Comparison of ENCODE assay signal across 8 cellular contexts in the genomic region with DNA sequence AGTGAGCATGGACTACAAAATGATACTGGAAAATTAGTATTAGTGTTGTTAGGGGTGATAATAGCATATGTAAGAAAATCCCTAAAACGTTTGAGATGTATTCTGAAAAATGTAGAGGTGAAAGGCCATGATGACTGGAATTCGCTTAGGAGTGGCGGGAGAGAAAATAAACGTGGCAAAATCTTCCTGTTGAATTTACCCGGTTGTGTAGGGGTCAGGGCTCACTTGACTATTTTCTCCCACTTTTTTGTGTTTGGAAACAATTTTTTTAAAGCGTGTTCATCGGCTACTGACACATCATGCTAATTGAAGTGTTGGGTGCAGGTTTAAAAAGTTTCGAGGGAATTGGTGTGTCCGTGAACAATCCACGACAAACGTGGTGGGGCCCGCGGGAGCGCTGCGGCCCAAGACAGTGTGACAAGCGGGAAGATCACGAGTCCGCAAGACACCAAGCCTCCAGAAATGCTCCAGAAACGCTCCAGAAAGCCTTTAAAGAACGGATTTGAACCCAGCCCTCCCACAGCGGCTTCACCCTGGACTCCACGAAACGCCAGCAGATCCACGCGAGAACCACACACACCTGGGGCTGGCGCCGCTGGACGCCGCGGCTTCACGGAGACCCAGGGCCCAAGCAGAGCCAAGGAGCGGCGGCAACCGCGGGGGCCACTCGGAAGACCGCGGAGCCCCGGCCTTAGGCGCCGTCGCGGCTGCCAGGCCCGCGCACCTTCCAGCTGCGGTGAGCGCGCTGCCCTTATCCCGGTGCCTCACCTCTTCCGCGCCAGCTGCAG. TPM values are rescaled to one million over a fixed set of nuclear protein-coding genes. Genes with fewer than 3 reads are reported as not detected.
A peak's percentile ranks its signal among the peaks of the same experiment; 100 is the strongest.
DNase-seq lines count a peak whose midpoint lies in the region; ATAC-seq, FAIRE-seq and TF ChIP-seq lines count a peak whose summit lies in the region.

No MANE protein-coding gene starts in this region.

- H3K4me3 ChIP-seq in AG10803 (ENCODE audit: low read length) (peak overlapping the region; percentile 92), LNCaP clone FGC (ENCODE audit: low read depth, low read length) (peak overlapping the region; percentile 85), K562 (peak overlapping the region; percentile 82), kidney epithelial cell (ENCODE audit: low read depth, low read length) (peak overlapping the region; percentile 61)

- peak overlapping the region; percentile 93 for H3K27ac ChIP-seq in K562 (ENCODE audit: extremely low read depth, low read depth, low read length)

- no peak for TF ChIP-seq EP300 in K562 (IDR thresholded peaks at IDR 0.05; ENCODE audit: low read length)

- H3K27me3 ChIP-seq in K562 (ENCODE audit: control insufficient read depth in 2 of 2, insufficient read depth in 2 of 2, low read length in 2 of 2): no peaks in the 10 kb centered on the region
- H3K27me3 ChIP-seq in kidney epithelial cell (ENCODE audit: control insufficient read depth, insufficient read depth, low read length): no peaks in the 10 kb centered on the region

- TSS peak; percentile 49 for BruUV-seq in K562 (replicated peaks; lab: Mats Ljungman, UMichigan)

- no peaks in the 10 kb centered on the region for H3K9me3 ChIP-seq in K562 (replicated peaks; ENCODE audit: control insufficient read depth, insufficient read depth, low read depth, low read length)

- POLR2A ChIA-PET in K562 (lab: Yijun Ruan, JAX): interaction anchor here (0.6 to 2.6 kb wide), 17 partner anchors 9 to 482 kb away, joined by 3 to 19 read pairs (median 4); a partner anchor contains a TSS

- CTCF ChIA-PET in K562 (lab: Yijun Ruan, JAX; ENCODE audit: low intra/inter-chr PET ratio): no interaction called here

- intact Hi-C loops in K562 (cut with micrococcal nuclease): loop anchor here (5.0 to 10.0 kb wide), 3 partner anchors 132 to 260 kb away; a partner anchor contains a TSS

- H3K9ac ChIP-seq in K562 (ENCODE audit: insufficient read depth in 1 of 2, low read depth in 2 of 2, low read length in 2 of 2): peak overlapping the region; percentile 95 to 100

- no peaks in the 10 kb centered on the region for H3K9me1 ChIP-seq in K562 (ENCODE audit: control insufficient read depth, insufficient read depth, low read length)

- H3K4me1 ChIP-seq in K562 (replicated peaks in 1 of 2; ENCODE audit: control insufficient read depth in 2 of 2, insufficient read depth in 2 of 2, low read length in 2 of 2): peaks cover 8 to 11% of the 10 kb centered on the region in 2 experiments; a peak in 4 of 5 replicates

- DNase-seq in AG10803 (ENCODE audit: low read depth): peak; percentile 23
- no peak for DNase-seq in LNCaP clone FGC (ENCODE audit: low read depth)
- peak in 2 of 4 experiments; percentile 21 to 56 for DNase-seq in K562 (ENCODE audit: extremely low read depth in 1 of 4, low spot score in 3 of 4)
- DNase-seq in kidney epithelial cell (ENCODE audit: low read depth): no peak
- no peak for DNase-seq in stimulated activated naive CD8-positive, alpha-beta T cell treated with anti-CD3 and anti-CD28 coated beads, Interleukin-15, Interleukin-2, amounts not matched to agents 100 U/mL and 50 U/mL, for 24 hours
- DNase-seq in GM19238 (ENCODE audit: insufficient read length, low spot score): no peak
- DNase-seq in foreskin melanocyte: no peak

- ATAC-seq in GM19023 (IDR thresholded peaks at IDR 0.05; ENCODE audit: unreplicated experiment): peak; percentile 38
- peak; percentile 45 for ATAC-seq in K562
- ATAC-seq in stimulated activated naive CD8-positive, alpha-beta T cell treated with anti-CD3 and anti-CD28 coated beads, Interleukin-15, Interleukin-2, amounts not matched to agents 100 U/mL and 50 U/mL, for 24 hours: peak; percentile 58

- peak overlapping the region; percentile 90 for H2AFZ ChIP-seq in K562 (ENCODE audit: low read depth, low read length)

- H3K4me2 ChIP-seq in K562 (ENCODE audit: insufficient read depth, low read length): peak overlapping the region; percentile 92

- no peak for TF ChIP-seq CTCF in AG10803 (conservative IDR thresholded peaks at IDR 0.05; ENCODE audit: low read length)
- no peak for TF ChIP-seq CTCF in LNCaP clone FGC (IDR thresholded peaks at IDR 0.05; ENCODE audit: control insufficient read depth, extremely low read depth, insufficient read depth)
- TF ChIP-seq CTCF in K562 (IDR thresholded peaks at IDR 0.05 in 2 of 3, conservative IDR thresholded peaks at IDR 0.05 in 1 of 3; ENCODE audit: insufficient read depth in 2 of 3, low read depth in 1 of 3, low read length in 3 of 3): no peak
- TF ChIP-seq CTCF in kidney epithelial cell (IDR thresholded peaks at IDR 0.05; ENCODE audit: insufficient read depth, low read length, poor library complexity, severe bottlenecking): no peak

- TF ChIP-seq RAD21 in K562 (CRISPR knock-in tag; conservative IDR thresholded peaks at IDR 0.05 in 1 of 2, IDR thresholded peaks at IDR 0.05 in 1 of 2): no peak

- WGBS in K562 (ENCODE audit: insufficient coverage, low coverage, missing lambda C conversion rate): under 1% methylated on average over 43 of the region's 51 CpGs

- peaks cover 68% of the 10 kb centered on the region for H3K79me2 ChIP-seq in K562 (ENCODE audit: control insufficient read depth, insufficient read depth, low read length)

- H4K20me1 ChIP-seq in K562 (replicated peaks; ENCODE audit: control insufficient read depth, insufficient read depth, low read length): no peaks in the 10 kb centered on the region; the same call in 1 of the 2 replicates

- H3K36me3 ChIP-seq in K562 (ENCODE audit: control insufficient read depth, insufficient read depth, low read length) (peaks cover 40% of the 10 kb centered on the region), kidney epithelial cell (ENCODE audit: control insufficient read depth, insufficient read depth, low read length) (no peaks in the 10 kb centered on the region)

- FAIRE-seq in K562 (lab: Jason Lieb, UNC): peak; percentile 40

- no peak for TF ChIP-seq POLR2A in K562 (conservative IDR thresholded peaks at IDR 0.05)

- in situ Hi-C loops in K562 (cut with MboI): no loop called here

TF ChIP-seq in K562, 482 proteins besides CTCF, POLR2A, EP300 and RAD21 (continues in another document):
- TF ChIP-seq FOXK1 (CRISPR knock-in tag; IDR thresholded peaks at IDR 0.05; ENCODE audit: borderline replicate concordance): 0 out of 2 replicates have a peak, but pooled peaks have one; percentile 57
- TF ChIP-seq, protein P1, sequence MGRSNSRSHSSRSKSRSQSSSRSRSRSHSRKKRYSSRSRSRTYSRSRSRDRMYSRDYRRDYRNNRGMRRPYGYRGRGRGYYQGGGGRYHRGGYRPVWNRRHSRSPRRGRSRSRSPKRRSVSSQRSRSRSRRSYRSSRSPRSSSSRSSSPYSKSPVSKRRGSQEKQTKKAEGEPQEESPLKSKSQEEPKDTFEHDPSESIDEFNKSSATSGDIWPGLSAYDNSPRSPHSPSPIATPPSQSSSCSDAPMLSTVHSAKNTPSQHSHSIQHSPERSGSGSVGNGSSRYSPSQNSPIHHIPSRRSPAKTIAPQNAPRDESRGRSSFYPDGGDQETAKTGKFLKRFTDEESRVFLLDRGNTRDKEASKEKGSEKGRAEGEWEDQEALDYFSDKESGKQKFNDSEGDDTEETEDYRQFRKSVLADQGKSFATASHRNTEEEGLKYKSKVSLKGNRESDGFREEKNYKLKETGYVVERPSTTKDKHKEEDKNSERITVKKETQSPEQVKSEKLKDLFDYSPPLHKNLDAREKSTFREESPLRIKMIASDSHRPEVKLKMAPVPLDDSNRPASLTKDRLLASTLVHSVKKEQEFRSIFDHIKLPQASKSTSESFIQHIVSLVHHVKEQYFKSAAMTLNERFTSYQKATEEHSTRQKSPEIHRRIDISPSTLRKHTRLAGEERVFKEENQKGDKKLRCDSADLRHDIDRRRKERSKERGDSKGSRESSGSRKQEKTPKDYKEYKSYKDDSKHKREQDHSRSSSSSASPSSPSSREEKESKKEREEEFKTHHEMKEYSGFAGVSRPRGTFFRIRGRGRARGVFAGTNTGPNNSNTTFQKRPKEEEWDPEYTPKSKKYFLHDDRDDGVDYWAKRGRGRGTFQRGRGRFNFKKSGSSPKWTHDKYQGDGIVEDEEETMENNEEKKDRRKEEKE (IDR thresholded peaks at IDR 0.05; ENCODE audit: borderline replicate concordance in 1 of 2, control insufficient read depth in 1 of 2, low read depth in 2 of 2, low read length in 1 of 2): no peak
- no peak for TF ChIP-seq ZZZ3 (IDR thresholded peaks at IDR 0.05)
- TF ChIP-seq NONO (IDR thresholded peaks at IDR 0.05; ENCODE audit: low read depth in 2 of 2, low read length in 1 of 2): no peak
- TF ChIP-seq NFXL1 (CRISPR knock-in tag; IDR thresholded peaks at IDR 0.05): no peak
- TF ChIP-seq, protein P2, sequence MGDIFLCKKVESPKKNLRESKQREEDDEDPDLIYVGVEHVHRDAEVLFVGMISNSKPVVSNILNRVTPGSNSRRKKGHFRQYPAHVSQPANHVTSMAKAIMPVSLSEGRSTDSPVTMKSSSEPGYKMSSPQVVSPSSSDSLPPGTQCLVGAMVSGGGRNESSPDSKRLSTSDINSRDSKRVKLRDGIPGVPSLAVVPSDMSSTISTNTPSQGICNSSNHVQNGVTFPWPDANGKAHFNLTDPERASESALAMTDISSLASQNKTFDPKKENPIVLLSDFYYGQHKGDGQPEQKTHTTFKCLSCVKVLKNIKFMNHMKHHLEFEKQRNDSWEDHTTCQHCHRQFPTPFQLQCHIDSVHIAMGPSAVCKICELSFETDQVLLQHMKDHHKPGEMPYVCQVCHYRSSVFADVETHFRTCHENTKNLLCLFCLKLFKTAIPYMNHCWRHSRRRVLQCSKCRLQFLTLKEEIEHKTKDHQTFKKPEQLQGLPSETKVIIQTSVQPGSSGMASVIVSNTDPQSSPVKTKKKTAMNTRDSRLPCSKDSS (IDR thresholded peaks at IDR 0.05; ENCODE audit: low read depth, partially characterized antibody): no peak

RNA-seq across cellular contexts. Expression of a gene that starts 0.6 kb away (rescaled TPM):
- 31.2 and 55.3 TPM in 2 replicates for total RNA-seq in K562 (2011; cell fraction: chromatin; rRNA removed; ENCODE audit: low replicate concordance)
- total RNA-seq in K562 (2011; cell fraction: nucleolus; rRNA removed): 26.8 and 29.9 TPM in 2 replicates
- 37.0 and 42.7 TPM in 2 replicates for total RNA-seq in K562 (2011; cell fraction: nucleoplasm; rRNA removed)
- total RNA-seq in K562 (2014; rRNA removed) (255 and 285 TPM in 2 replicates), K562 (2014; rRNA removed; fragmentation: Illumina TruSeq; extraction: Trizol) (328 and 358 TPM in 2 replicates), K562 (2015; rRNA removed; fragmentation: Illumina TruSeq; extraction: Trizol) (335 and 358 TPM in 2 replicates), K562 (2021) (234 and 247 TPM in 2 replicates), kidney epithelial cell (37.1 and 52.6 TPM in 2 replicates)
- polyA plus RNA-seq in K562 (2011; rRNA removed) (192 and 328 TPM in 2 replicates), K562 (2014; fragmentation: Illumina TruSeq; extraction: Trizol) (380 and 427 TPM in 2 replicates), K562 (2014; fragmentation: Nextera tagmentation; extraction: Ambion mirVana) (10 to 100 TPM; 54.5 to 88.1 TPM), K562 (2014; rRNA removed) (362 and 383 TPM in 2 replicates)
- 123 and 150 TPM in 2 replicates for polyA plus RNA-seq in K562 (2011; cell fraction: cytosol; rRNA removed)
- 65.8 and 83.7 TPM in 2 replicates for polyA plus RNA-seq in K562 (2011; cell fraction: nucleus; rRNA removed)
- polyA plus RNA-seq in K562 (2012): 199 and 249 TPM in 2 replicates
- 112 and 114 TPM in 2 replicates for polyA minus RNA-seq in K562 (2011; rRNA and poly(A)+ RNA removed)
- 43.6 and 73.7 TPM in 2 replicates for polyA minus RNA-seq in K562 (2011; cell fraction: cytosol; rRNA and poly(A)+ RNA removed)
- polyA minus RNA-seq in K562 (2011; cell fraction: nucleus; rRNA and poly(A)+ RNA removed): 22.2 and 30.8 TPM in 2 replicates
